ENCODE assay signal across 8 cellular contexts in the genomic region with DNA sequence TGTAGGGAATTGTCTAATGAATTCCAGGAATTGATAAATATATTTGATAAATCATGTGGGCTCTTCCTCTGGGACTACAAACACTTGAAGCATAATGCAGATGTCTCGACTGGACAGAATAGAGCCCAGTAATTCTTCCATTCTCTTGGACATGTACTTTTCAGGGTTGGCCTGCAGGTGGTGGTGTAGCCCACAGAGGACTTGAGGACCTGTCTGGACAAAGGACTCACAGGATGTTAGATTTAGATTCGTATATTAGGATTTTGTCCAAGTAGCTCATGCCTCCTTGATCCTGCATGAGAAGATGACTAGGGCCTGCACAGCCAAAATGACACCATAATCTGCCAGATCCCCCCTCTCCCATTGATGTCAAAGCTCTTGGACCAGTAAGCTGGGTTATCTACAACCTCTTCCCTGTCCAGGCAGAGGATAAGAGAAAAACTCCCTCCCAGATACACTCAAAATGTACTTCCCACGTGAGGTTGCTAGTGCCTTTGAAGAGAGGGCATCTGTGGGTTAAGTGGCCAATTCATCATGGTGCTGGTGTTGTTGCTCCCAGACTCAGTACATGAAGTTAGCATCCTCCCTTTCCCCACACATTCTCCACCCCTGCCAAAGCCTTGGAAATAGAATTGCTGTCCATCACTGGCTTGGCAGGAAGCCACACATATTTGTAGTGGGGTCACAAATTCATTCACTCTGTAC.
DNase-seq lines count a peak whose midpoint lies in the region; ATAC-seq and TF ChIP-seq lines count a peak whose summit lies in the region.

No MANE protein-coding gene starts in this region.

- no peak overlapping the region for H3K4me3 ChIP-seq in CD4-positive, alpha-beta memory T cell (ENCODE audit: low read length in 2 of 2)
- H3K4me3 ChIP-seq in adrenal gland (no peak overlapping the region), left ventricle myocardium inferior (no peak overlapping the region)

- WGBS in adrenal gland, 4 donors = 23 to 45% (median 23%) methylated on average over 2 to 3 of the region's 3 CpGs

- H3K36me3 ChIP-seq in CD4-positive, alpha-beta memory T cell (ENCODE audit: insufficient read depth, low read length) = no peaks in the 10 kb centered on the region
- H3K36me3 ChIP-seq in adrenal gland (replicated peaks in 1 of 2) (no peaks in the 10 kb centered on the region), left ventricle myocardium inferior (no peaks in the 10 kb centered on the region)

- H3K27ac ChIP-seq in CD4-positive, alpha-beta memory T cell (ENCODE audit: low read depth, low read length) = no peak overlapping the region
- H3K27ac ChIP-seq in adrenal gland = no peak overlapping the region
- no peak overlapping the region for H3K27ac ChIP-seq in left ventricle myocardium inferior (replicated peaks)

- POLR2A ChIA-PET in CD4-positive, alpha-beta memory T cell (lab: Charles Lee; ENCODE audit: partially characterized antibody) = no interaction called here

- H3K9me3 Mint-ChIP-seq in CD4-positive, alpha-beta memory T cell = no peaks in the 10 kb centered on the region

- no peaks in the 10 kb centered on the region for H3K9me3 ChIP-seq in CD4-positive, alpha-beta memory T cell (ENCODE audit: control insufficient read depth in 1 of 2, low read length in 2 of 2)
- H3K9me3 ChIP-seq in adrenal gland (replicated peaks in 1 of 3) (no peaks in the 10 kb centered on the region), left ventricle myocardium inferior (replicated peaks) (no peaks in the 10 kb centered on the region)

- TF ChIP-seq POLR2A in adrenal gland (IDR thresholded peaks at IDR 0.05) = no peak

- intact Hi-C loops in CD4-positive, alpha-beta memory T cell (cut with micrococcal nuclease) = loop anchor here (5.0 kb wide), 1 partner anchor 390 kb away; no protein-coding TSS in a partner anchor
- intact Hi-C loops in adrenal gland (cut with DNase I) = loop anchor here in 1 of 2 donors (5.0 kb wide), 1 partner anchor 480 kb away; no protein-coding TSS in a partner anchor
- intact Hi-C loops in left ventricle myocardium inferior (cut with micrococcal nuclease) = no loop called here
- intact Hi-C loops in sciatic nerve (cut with DNase I) = no loop called here

- no peak overlapping the region for H3K4me3 Mint-ChIP-seq in CD4-positive, alpha-beta memory T cell

- no peaks in the 10 kb centered on the region for H3K27me3 ChIP-seq in CD4-positive, alpha-beta memory T cell (ENCODE audit: insufficient read depth, low read length)
- H3K27me3 ChIP-seq in adrenal gland = no peaks in the 10 kb centered on the region
- no peaks in the 10 kb centered on the region for H3K27me3 ChIP-seq in left ventricle myocardium inferior (ENCODE audit: low read depth)

- ATAC-seq in sciatic nerve = peak; percentile 75

- TF ChIP-seq CTCF in adrenal gland (IDR thresholded peaks at IDR 0.05) (peak; percentile 58 to 81 (median 76)), left ventricle myocardium inferior (IDR thresholded peaks at IDR 0.05; ENCODE audit: borderline replicate concordance) (peak; percentile 76)

- H3K36me3 Mint-ChIP-seq in CD4-positive, alpha-beta memory T cell = no peaks in the 10 kb centered on the region

- H3K4me1 Mint-ChIP-seq in CD4-positive, alpha-beta memory T cell = no peaks in the 10 kb centered on the region

- H3K27me3 Mint-ChIP-seq in CD4-positive, alpha-beta memory T cell = no peaks in the 10 kb centered on the region

- no peaks in the 10 kb centered on the region for H3K4me1 ChIP-seq in CD4-positive, alpha-beta memory T cell (ENCODE audit: insufficient read depth, low read length)
- H3K4me1 ChIP-seq in adrenal gland (replicated peaks in 1 of 2) (no peaks in the 10 kb centered on the region), left ventricle myocardium inferior (peaks cover 21% of the 10 kb centered on the region)

- DNase-seq in CD4-positive, alpha-beta memory T cell = peak in 4 of 5 donors; percentile 29 to 46 (median 38)
- peak; percentile 36 for DNase-seq in GM19238 (ENCODE audit: insufficient read length, low spot score)
- DNase-seq in HuH-7.5 (ENCODE audit: low spot score) = peak; percentile 6
- DNase-seq in SHP77 (lab: John Stamatoyannopoulos, UW) = peak; percentile 22 to 24
- peak; percentile 46 to 87 (median 68) for DNase-seq in adrenal gland
- DNase-seq in left ventricle myocardium inferior = peak; percentile 24
- no peak for DNase-seq in sciatic nerve (ENCODE audit: low spot score)
- DNase-seq in NK-92 (lab: John Stamatoyannopoulos, UW; ENCODE audit: unreplicated experiment) = no peak

- peak overlapping the region in 1 of 7 donors; percentile 42 for H3K27ac Mint-ChIP-seq in CD4-positive, alpha-beta memory T cell

- CTCF ChIA-PET in CD4-positive, alpha-beta memory T cell (lab: Charles Lee; ENCODE audit: partially characterized antibody) = interaction anchor here (0.7 to 3.4 kb wide), 5 partner anchors 8 to 485 kb away, joined by 3 to 19 read pairs (median 4); no protein-coding TSS in a partner anchor

Comparison
In these comparisons a context has a peak if more than half of its experiments do, and no peak if none do; other contexts are left out.
1. DNase-seq: peak in CD4-positive, alpha-beta memory T cell (4 of 5), GM19238 (single experiment), HuH-7.5 (single experiment), SHP77 (2 of 2), adrenal gland (7 of 7) and left ventricle myocardium inferior (single experiment); none in sciatic nerve (single experiment) and NK-92 (single experiment).